Comparison of ENCODE assay signal across 8 cellular contexts in the genomic region with DNA sequence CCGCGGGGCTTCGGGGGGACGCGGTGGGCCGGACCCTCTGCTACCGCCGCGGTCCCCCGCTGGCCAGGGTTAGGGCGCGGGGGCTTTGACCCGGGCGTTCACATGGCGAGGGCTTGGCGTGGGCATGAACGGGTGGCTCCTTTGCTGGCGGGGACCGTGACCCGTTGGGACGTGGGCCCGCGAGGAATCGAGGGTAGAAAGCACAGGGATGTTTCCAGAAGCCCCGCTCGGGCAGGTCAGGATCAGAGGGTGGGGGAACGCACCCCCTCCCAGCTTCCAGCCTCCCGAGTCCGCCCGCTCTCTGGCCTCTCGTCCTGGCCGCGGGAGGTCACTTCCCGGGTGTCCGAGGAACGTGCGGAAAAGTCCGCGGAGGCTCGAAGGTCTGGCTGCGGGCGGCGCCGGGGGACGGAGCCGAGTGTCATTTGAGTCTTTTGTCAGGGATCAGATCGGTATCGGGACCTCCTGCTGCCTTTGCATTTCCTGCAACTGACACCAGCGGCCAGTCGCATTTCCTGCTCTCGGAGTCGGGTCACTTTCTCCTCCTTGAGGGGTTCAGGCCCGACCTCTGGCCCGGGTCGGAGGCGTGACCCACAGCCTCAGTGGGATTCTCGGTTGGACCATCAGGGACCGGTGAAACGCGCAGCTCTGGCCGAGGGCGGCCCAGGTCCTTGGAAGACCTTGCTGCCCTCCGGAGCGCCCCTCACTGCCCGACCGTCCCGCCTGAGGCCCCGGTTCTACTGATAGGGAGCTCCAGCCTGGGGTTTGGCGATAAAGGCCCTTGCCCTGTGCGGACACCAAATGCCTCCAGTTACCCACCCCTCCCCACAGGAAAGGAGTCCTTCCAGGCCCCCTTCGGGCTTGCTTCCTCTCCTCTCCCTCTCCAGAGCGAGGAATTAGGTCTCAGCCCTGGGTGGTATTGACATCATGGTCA. TPM values are rescaled to one million over a fixed set of nuclear protein-coding genes. Genes with fewer than 3 reads are reported as not detected.
DNase-seq lines count a peak whose midpoint lies in the region; ATAC-seq and TF ChIP-seq lines count a peak whose summit lies in the region.

No MANE protein-coding gene starts in this region.

- ATAC-seq in left colon (peak; percentile 13), thoracic aorta (ENCODE audit: insufficient number of reproducible peaks, low FRiP score, low read depth) (no peak), GM21528 (IDR thresholded peaks at IDR 0.05; ENCODE audit: low FRiP score, unreplicated experiment) (no peak), HG03442 (IDR thresholded peaks at IDR 0.05; ENCODE audit: unreplicated experiment) (no peak)

- H3K27me3 Mint-ChIP-seq in activated T-cell treated with anti-CD3 and anti-CD28 coated beads, Interleukin-2, amount 50 U/mL, for 24 hours: peaks cover 87% of the 10 kb centered on the region
- H3K27me3 Mint-ChIP-seq in activated naive CD8-positive, alpha-beta T cell: peaks cover 33% of the 10 kb centered on the region

- H3K4me1 Mint-ChIP-seq in activated T-cell treated with anti-CD3 and anti-CD28 coated beads, Interleukin-2, amount 50 U/mL, for 24 hours (ENCODE audit: low read depth): peaks cover 20% of the 10 kb centered on the region
- H3K4me1 Mint-ChIP-seq in activated naive CD8-positive, alpha-beta T cell (ENCODE audit: low read depth): peaks cover 11% of the 10 kb centered on the region

- H3K27ac ChIP-seq in thoracic aorta: no peak overlapping the region

- DNase-seq in activated T-cell treated with anti-CD3 and anti-CD28 coated beads, Interleukin-2, amount 50 U/mL, for 24 hours: peak; percentile 49
- DNase-seq in activated T-cell treated with anti-CD3 and anti-CD28 coated beads for 4 hours: no peak
- peak in 1 of 2 donors; percentile 14 for DNase-seq in left colon
- DNase-seq in thoracic aorta (ENCODE audit: low spot score): no peak
- no peak for DNase-seq in NCI-H510A (lab: John Stamatoyannopoulos, UW)

- H3K27me3 ChIP-seq in thoracic aorta (replicated peaks; ENCODE audit: insufficient read depth): peaks cover 5% of the 10 kb centered on the region

- peak overlapping the region; percentile 65 for H3K4me3 Mint-ChIP-seq in activated T-cell treated with anti-CD3 and anti-CD28 coated beads, Interleukin-2, amount 50 U/mL, for 24 hours
- peak overlapping the region; percentile 74 for H3K4me3 Mint-ChIP-seq in activated naive CD8-positive, alpha-beta T cell

- no peaks in the 10 kb centered on the region for H3K36me3 Mint-ChIP-seq in activated T-cell treated with anti-CD3 and anti-CD28 coated beads, Interleukin-2, amount 50 U/mL, for 24 hours (ENCODE audit: low read depth)
- no peaks in the 10 kb centered on the region for H3K36me3 Mint-ChIP-seq in activated naive CD8-positive, alpha-beta T cell

- peak overlapping the region; percentile 69 for H3K4me3 ChIP-seq in thoracic aorta

- intact Hi-C loops in left colon (cut with DNase I, micrococcal nuclease): no loop called here

- H3K4me1 ChIP-seq in thoracic aorta (ENCODE audit: control insufficient read depth in 1 of 2, low read depth in 2 of 2): peaks cover 14 to 21% of the 10 kb centered on the region in 2 donors

- H3K36me3 ChIP-seq in thoracic aorta: no peaks in the 10 kb centered on the region

- no peak for TF ChIP-seq CTCF in thoracic aorta (IDR thresholded peaks at IDR 0.05)

- H3K9me3 Mint-ChIP-seq in activated T-cell treated with anti-CD3 and anti-CD28 coated beads, Interleukin-2, amount 50 U/mL, for 24 hours: no peaks in the 10 kb centered on the region
- no peaks in the 10 kb centered on the region for H3K9me3 Mint-ChIP-seq in activated naive CD8-positive, alpha-beta T cell (ENCODE audit: low read depth)

- H3K27ac Mint-ChIP-seq in activated T-cell treated with anti-CD3 and anti-CD28 coated beads, Interleukin-2, amount 50 U/mL, for 24 hours: no peak overlapping the region
- H3K27ac Mint-ChIP-seq in activated naive CD8-positive, alpha-beta T cell: no peak overlapping the region

- no peaks in the 10 kb centered on the region for H3K9me3 ChIP-seq in thoracic aorta

RNA-seq across cellular contexts. Expression of gene WNT3, which starts 0.7 kb away (rescaled TPM):
- total RNA-seq in left colon (under 1 TPM; 0.39 to 0.95 TPM), thoracic aorta (under 1 TPM; 0.27 to 0.35 TPM)

RNA-seq across cellular contexts. Expression of gene WNT9B, which starts 32.2 kb away (rescaled TPM):
- total RNA-seq in left colon (not detected), thoracic aorta (1 to 10 TPM in 1 of 2 donors, not detected in 1; 2.2 TPM)
